10 cellular contexts compared by ENCODE assay signal in genomic region chr6:151209071-151209831, GRCh38. TPM values are rescaled to one million over a fixed set of nuclear protein-coding genes. Genes with fewer than 3 reads are reported as not detected.
A peak's percentile ranks its signal among the peaks of the same experiment; 100 is the strongest.
DNase-seq lines count a peak whose midpoint lies in the region; ATAC-seq and TF ChIP-seq lines count a peak whose summit lies in the region.
"Had no signal": no experiment of that assay in that cellular context is flagged by ENCODE, and none has a peak within 500 bp of the region (broad histone marks: within the 10 kb centered on the region; RNA-seq: fewer than 3 reads in every experiment).

No MANE protein-coding gene starts in this region.

- H3K4me1 ChIP-seq in gastrocnemius medialis (no peaks in the 10 kb centered on the region), uterus (no peaks in the 10 kb centered on the region)

- no peak for TF ChIP-seq POLR2A in gastrocnemius medialis (IDR thresholded peaks at IDR 0.05)
- TF ChIP-seq POLR2A in uterus (IDR thresholded peaks at IDR 0.05) = no peak

- H3K4me3 ChIP-seq in brain microvascular endothelial cell (ENCODE audit: low read depth, low read length) (peak overlapping the region; percentile 17), gastrocnemius medialis (no peak overlapping the region), uterus (no peak overlapping the region)

- intact Hi-C loops in gastrocnemius medialis (cut with DNase I; ENCODE audit: low total_unique reads) (no loop called here), uterus (cut with DNase I; ENCODE audit: low total_unique reads) (loop anchor here (5.0 kb wide), 1 partner anchor 358 kb away; no protein-coding TSS in a partner anchor)

- in situ Hi-C loops in brain microvascular endothelial cell (cut with HindIII; ENCODE audit: low pct_ligation_motif_present, low sequenced_read_pairs) = no loop called here
- in situ Hi-C loops in gastrocnemius medialis (cut with MboI; ENCODE audit: low sequenced_read_pairs in 4 of 4) = no loop called here

- TF ChIP-seq CTCF in brain microvascular endothelial cell (IDR thresholded peaks at IDR 0.05; ENCODE audit: low read depth, low read length, missing control alignments) (no peak), gastrocnemius medialis (IDR thresholded peaks at IDR 0.05 in 4 of 5, conservative IDR thresholded peaks at IDR 0.05 in 1 of 5) (no peak), uterus (IDR thresholded peaks at IDR 0.05) (no peak)

- ATAC-seq in gastrocnemius medialis (no peak), GM21825 (IDR thresholded peaks at IDR 0.05; ENCODE audit: unreplicated experiment) (no peak)

- DNase-seq in ELF-1 (ENCODE audit: low read depth, low spot score) (peak; percentile 20), NCI-H2081 (lab: John Stamatoyannopoulos, UW) (peak; percentile 67 to 87), brain microvascular endothelial cell (peak; percentile 21), myocyte (ENCODE audit: low read depth) (peak; percentile 53), gastrocnemius medialis (no peak), uterus (no peak)
- no peak for DNase-seq in stimulated activated CD4-positive, alpha-beta T cell treated with anti-CD3 and anti-CD28 coated beads, Interleukin-4, amount 100 ng/mL, for 1 hour
- DNase-seq: activated T-cell treated with anti-CD3 and anti-CD28 coated beads, Interleukin-2, amount 50 U/mL, for 1 hour; NCI-H526 had no signal

- H3K9me3 ChIP-seq in gastrocnemius medialis (peaks cover 0 to 5% (median 4%) of the 10 kb centered on the region in 3 donors), uterus (no peaks in the 10 kb centered on the region)

- no peak overlapping the region for H3K27ac ChIP-seq in brain microvascular endothelial cell
- no peak overlapping the region for H3K27ac ChIP-seq in gastrocnemius medialis
- no peak overlapping the region for H3K27ac ChIP-seq in uterus

- H3K36me3 ChIP-seq in brain microvascular endothelial cell (replicated peaks) = no peaks in the 10 kb centered on the region
- no peaks in the 10 kb centered on the region for H3K36me3 ChIP-seq in gastrocnemius medialis
- H3K36me3 ChIP-seq in uterus = no peaks in the 10 kb centered on the region

- H3K27me3 ChIP-seq in brain microvascular endothelial cell (replicated peaks) = no peaks in the 10 kb centered on the region
- H3K27me3 ChIP-seq in gastrocnemius medialis = peaks cover 0 to 3% (median 0%) of the 10 kb centered on the region in 3 donors
- no peaks in the 10 kb centered on the region for H3K27me3 ChIP-seq in uterus

RNA-seq across cellular contexts. Expression of gene AKAP12, which starts 30.5 kb away (rescaled TPM):
- total RNA-seq in myocyte (8.0 and 10.9 TPM in 2 replicates), gastrocnemius medialis (10 to 100 TPM in 2 of 4 donors, 1 to 10 TPM in 2; 6.4 to 17.3 (median 9.8) TPM), uterus (100 to 1,000 TPM in 1 of 4 donors, 10 to 100 TPM in 3; 47.6 to 218 (median 70.2) TPM)
- polyA plus RNA-seq in myocyte (2012) = 2.5 TPM

Comparison
In these comparisons a context has a peak if more than half of its experiments do, and no peak if none do; other contexts are left out.
1. DNase-seq: peak in ELF-1 (single experiment), NCI-H2081 (2 of 2), brain microvascular endothelial cell (single experiment) and myocyte (single experiment); none in gastrocnemius medialis (0 of 2), uterus (0 of 2) and stimulated activated CD4-positive, alpha-beta T cell treated with anti-CD3 and anti-CD28 coated beads, Interleukin-4, amount 100 ng/mL, for 1 hour (single experiment).